Comparison of ENCODE assay signal across 16 cellular contexts in the genomic region with DNA sequence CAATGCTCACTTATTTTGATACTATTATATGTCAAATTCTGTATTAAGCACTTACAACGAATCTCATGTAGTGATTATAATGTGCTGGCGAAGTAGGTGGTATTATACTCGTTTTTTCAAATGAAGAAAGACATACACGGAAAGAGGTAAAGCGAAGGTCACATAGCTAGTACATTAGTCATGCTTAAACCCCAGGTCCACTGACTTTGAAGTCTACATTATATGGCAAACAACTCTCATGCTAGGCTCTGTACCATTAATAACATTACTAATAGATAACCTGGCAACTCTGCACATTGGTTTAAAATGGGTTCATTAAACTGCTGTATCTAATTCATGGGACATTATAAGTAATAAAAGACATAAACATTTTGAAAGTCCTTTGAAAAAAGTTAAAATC. TPM values are rescaled to one million over a fixed set of nuclear protein-coding genes. Genes with fewer than 3 reads are reported as not detected.
A peak's percentile ranks its signal among the peaks of the same experiment; 100 is the strongest.
DNase-seq lines count a peak whose midpoint lies in the region; ATAC-seq, FAIRE-seq and TF ChIP-seq lines count a peak whose summit lies in the region.
"Had no signal": no experiment of that assay in that cellular context is flagged by ENCODE, and none has a peak within 500 bp of the region (broad histone marks: within the 10 kb centered on the region; RNA-seq: fewer than 3 reads in every experiment).

No MANE protein-coding gene starts in this region.

- WGBS in neuronal stem cell (ENCODE audit: extremely low coverage in 2 of 2, insufficient read length in 2 of 2, insufficient replicate concordance in 1 of 2), 2 donors = no CpG with 5 or more reads among the region's 5 CpGs

- H3K9me3 ChIP-seq in breast epithelium = no peaks in the 10 kb centered on the region
- H3K9me3 ChIP-seq in T-helper 17 cell (ENCODE audit: control insufficient read depth, low read length, poor library complexity, severe bottlenecking) = no peaks in the 10 kb centered on the region
- no peaks in the 10 kb centered on the region for H3K9me3 ChIP-seq in neuronal stem cell (replicated peaks in 1 of 2; ENCODE audit: control insufficient read depth in 2 of 2, insufficient read depth in 1 of 2, low read depth in 1 of 2, low read length in 2 of 2)
- H3K9me3 ChIP-seq: mucosa of descending colon had no signal

- FAIRE-seq in urothelium cell line (lab: Jason Lieb, UNC) = no peak
- FAIRE-seq: GM18507 had no signal

- no TSS peak for BruUV-seq in MCF 10A (replicated peaks; lab: Mats Ljungman, UMichigan)

- H3K4me2 ChIP-seq in neuronal stem cell (ENCODE audit: insufficient read depth, low read length, poor library complexity, severe bottlenecking) = no peak overlapping the region

- H2BK15ac ChIP-seq in neuronal stem cell (ENCODE audit: low read length) = no peak overlapping the region

- CTCF ChIA-PET in MCF 10A (lab: Yijun Ruan, JAX) = interaction anchor here (0.9 to 1.8 kb wide), 4 partner anchors 15 to 85 kb away, joined by 3 to 5 read pairs (median 4); no protein-coding TSS in a partner anchor

- H3K18ac ChIP-seq in neuronal stem cell (ENCODE audit: low read length) = no peak overlapping the region

- no peaks in the 10 kb centered on the region for H3K27me3 ChIP-seq in breast epithelium
- peaks cover 0 to 5% (median 0%) of the 10 kb centered on the region in 3 experiments for H3K27me3 ChIP-seq in neuronal stem cell (ENCODE audit: control insufficient read depth in 3 of 3, insufficient read depth in 3 of 3, low read depth in 1 of 3, low read length in 3 of 3)

- H3K27me3 Mint-ChIP-seq in MCF 10A (ENCODE audit: insufficient read depth, unreplicated experiment) (no peaks in the 10 kb centered on the region), T-helper 17 cell (no peaks in the 10 kb centered on the region)

- no peak overlapping the region for H3K23ac ChIP-seq in neuronal stem cell (ENCODE audit: low read depth, low read length, poor library complexity)

- no peak overlapping the region for H2BK12ac ChIP-seq in neuronal stem cell (ENCODE audit: low read length)

- H3K9ac ChIP-seq in neuronal stem cell (ENCODE audit: low read depth, low read length, poor library complexity) = no peak overlapping the region

- POLR2A ChIA-PET in MCF 10A (lab: Yijun Ruan, JAX) = no interaction called here

- ATAC-seq in T-helper 17 cell = peak; percentile 24
- ATAC-seq in HG03159 (IDR thresholded peaks at IDR 0.05; ENCODE audit: unreplicated experiment) = no peak

- H3K4me1 Mint-ChIP-seq in MCF 10A (ENCODE audit: insufficient read depth, unreplicated experiment) = peaks cover 31% of the 10 kb centered on the region
- H3K4me1 Mint-ChIP-seq in T-helper 17 cell = peaks cover 48% of the 10 kb centered on the region
- H3K4me1 Mint-ChIP-seq: H9 had no signal

- no peaks in the 10 kb centered on the region for H3K9me3 Mint-ChIP-seq in MCF 10A (ENCODE audit: unreplicated experiment)
- H3K9me3 Mint-ChIP-seq: H9 had no signal

- no peak overlapping the region for H2BK120ac ChIP-seq in neuronal stem cell (ENCODE audit: low read depth, low read length)

- no peak overlapping the region for H3K14ac ChIP-seq in neuronal stem cell (ENCODE audit: low read length)

- no peaks in the 10 kb centered on the region for H3K36me3 Mint-ChIP-seq in MCF 10A (ENCODE audit: insufficient read depth, unreplicated experiment)
- peaks cover 26% of the 10 kb centered on the region for H3K36me3 Mint-ChIP-seq in T-helper 17 cell (ENCODE audit: low read depth)

- H2AK5ac ChIP-seq in neuronal stem cell (ENCODE audit: low read depth, low read length) = no peak overlapping the region

- intact Hi-C loops in MCF 10A (cut with micrococcal nuclease) = loop anchor here (5.0 to 10.0 kb wide), 2 partner anchors 51 to 123 kb away; a partner anchor contains a TSS
- intact Hi-C loops in breast epithelium (cut with DNase I; ENCODE audit: low total_unique reads) = no loop called here

- H3K4me3 ChIP-seq in breast epithelium = no peak overlapping the region
- no peak overlapping the region for H3K4me3 ChIP-seq in epithelial cell of esophagus (ENCODE audit: low read length)
- no peak overlapping the region for H3K4me3 ChIP-seq in neuronal stem cell (ENCODE audit: low read length in 2 of 2)
- H3K4me3 ChIP-seq: coronary artery, mucosa of descending colon had no signal

- DNase-seq in MCF 10A (ENCODE audit: unreplicated experiment) (peak; percentile 60), breast epithelium (ENCODE audit: low spot score in 2 of 2) (no peak), T-helper 17 cell (no peak), epithelial cell of esophagus (ENCODE audit: low read depth) (peak; percentile 77), urothelium cell line (ENCODE audit: low spot score) (peak; percentile 58), GM10266 (ENCODE audit: extremely low spot score) (no peak), neuronal stem cell (ENCODE audit: low spot score) (no peak)
- DNase-seq: activated gamma-delta T cell, H9, NCI-H524 had no signal

- H3K27ac Mint-ChIP-seq in MCF 10A (ENCODE audit: low read depth, unreplicated experiment) (no peak overlapping the region), T-helper 17 cell (peak overlapping the region; percentile 100)
- H3K27ac Mint-ChIP-seq: H9 had no signal

- no peak overlapping the region for H4K8ac ChIP-seq in neuronal stem cell (ENCODE audit: low read depth, low read length)

- no peak overlapping the region for H4K91ac ChIP-seq in neuronal stem cell (ENCODE audit: low read depth, low read length, poor library complexity)

- H3K4me3 Mint-ChIP-seq in MCF 10A (ENCODE audit: unreplicated experiment) (no peak overlapping the region), T-helper 17 cell (peak overlapping the region; percentile 83)
- H3K4me3 Mint-ChIP-seq: H9 had no signal

- H3K36me3 ChIP-seq in breast epithelium = no peaks in the 10 kb centered on the region
- H3K36me3 ChIP-seq in neuronal stem cell (replicated peaks in 1 of 2; ENCODE audit: control insufficient read depth in 2 of 2, insufficient read depth in 2 of 2, low read length in 2 of 2) = no peaks in the 10 kb centered on the region

- H3K79me1 ChIP-seq in neuronal stem cell (ENCODE audit: low read depth, low read length) = no peaks in the 10 kb centered on the region

- no peak overlapping the region for H2BK5ac ChIP-seq in neuronal stem cell (ENCODE audit: low read length)

- H3K4ac ChIP-seq in neuronal stem cell (ENCODE audit: low read length) = no peak overlapping the region

- no peak for TF ChIP-seq POLR2A in breast epithelium (IDR thresholded peaks at IDR 0.05)

- no peak for TF ChIP-seq CTCF in MCF 10A (IDR thresholded peaks at IDR 0.05; ENCODE audit: unreplicated experiment)
- no peak for TF ChIP-seq CTCF in breast epithelium (IDR thresholded peaks at IDR 0.05)
- TF ChIP-seq CTCF in epithelial cell of esophagus (IDR thresholded peaks at IDR 0.05; ENCODE audit: insufficient read depth, low read depth, low read length, missing control alignments) = no peak
- no peak for TF ChIP-seq CTCF in GM10266 (IDR thresholded peaks at IDR 0.05; ENCODE audit: control insufficient read depth, insufficient read depth, low read depth, missing control alignments)

- no peak overlapping the region for H2AFZ ChIP-seq in neuronal stem cell (ENCODE audit: low read length)

- H3K27ac ChIP-seq in breast epithelium = no peak overlapping the region
- H3K27ac ChIP-seq in neuronal stem cell (replicated peaks; ENCODE audit: low read length) = no peak overlapping the region
- H3K27ac ChIP-seq: coronary artery, VCaP had no signal

- H3K4me1 ChIP-seq in breast epithelium = no peaks in the 10 kb centered on the region
- no peaks in the 10 kb centered on the region for H3K4me1 ChIP-seq in neuronal stem cell (ENCODE audit: control insufficient read depth in 2 of 2, insufficient read depth in 1 of 2, low read depth in 1 of 2, low read length in 2 of 2)

RNA-seq across cellular contexts. Expression of a gene that starts 21.3 kb away (rescaled TPM):
- total RNA-seq in MCF 10A (2022) (0.12 and 0.32 TPM in 2 replicates), breast epithelium (10 to 100 TPM; 10.2 to 17.9 (median 11.4) TPM), T-helper 17 cell (100 to 1,000 TPM; 499 to 517 TPM)
- not detected for polyA plus RNA-seq in neuronal stem cell (2013, experiment 1 of 2)
- not detected for polyA plus RNA-seq in neuronal stem cell (2013, experiment 2 of 2)
- total RNA-seq: G401, H9 had no signal

Comparison
In these comparisons a context has a peak if more than half of its experiments do, and no peak if none do; other contexts are left out.
1. DNase-seq: peak in MCF 10A (single experiment), epithelial cell of esophagus (single experiment) and urothelium cell line (single experiment); none in breast epithelium (0 of 2), T-helper 17 cell (0 of 3), GM10266 (single experiment) and neuronal stem cell (single experiment).
2. RNA of a gene that starts 21.3 kb away (total RNA-seq): 499 to 517 TPM in T-helper 17 cell; 10.2 to 17.9 TPM in breast epithelium and 0.12 to 0.32 TPM in MCF 10A; every median in the first group is over 10 times any median in the second.